In genomic region chr11:134762248-134763029, GRCh38 we compare ENCODE assay signal across 11 cellular contexts.
DNase-seq lines count a peak whose midpoint lies in the region; ATAC-seq and TF ChIP-seq lines count a peak whose summit lies in the region.
"Had no signal": no experiment of that assay in that cellular context is flagged by ENCODE, and none has a peak within 500 bp of the region (broad histone marks: within the 10 kb centered on the region; RNA-seq: fewer than 3 reads in every experiment).

No MANE protein-coding gene starts in this region.

- H3K9ac ChIP-seq in ES-I3 (ENCODE audit: low read depth, low read length) (peak overlapping the region; percentile 52), smooth muscle cell (ENCODE audit: low read depth) (no peak overlapping the region)

- ATAC-seq in Panc1 (peak; percentile 33; the same call in 1 of the 2 replicates), sciatic nerve (peak; percentile 81), HG02970 (IDR thresholded peaks at IDR 0.05; ENCODE audit: low FRiP score, unreplicated experiment) (no peak)

- intact Hi-C loops in Panc1 (cut with micrococcal nuclease; ENCODE audit: unreplicated experiment) = no loop called here
- intact Hi-C loops in sciatic nerve (cut with DNase I) = no loop called here

- H3K4me3 ChIP-seq in Panc1 (ENCODE audit: low read depth in 2 of 2, low read length in 2 of 2) = no peak overlapping the region
- peak overlapping the region; percentile 17 for H3K4me3 ChIP-seq in fibroblast of mammary gland (ENCODE audit: control insufficient read depth, low read depth, low read length)
- no peak overlapping the region for H3K4me3 ChIP-seq in smooth muscle cell

- no peak for TF ChIP-seq CTCF in Panc1 (IDR thresholded peaks at IDR 0.05)
- no peak for TF ChIP-seq CTCF in fibroblast of mammary gland (conservative IDR thresholded peaks at IDR 0.05; ENCODE audit: control insufficient read depth, insufficient read depth, low read depth, low read length)
- no peak for TF ChIP-seq CTCF in smooth muscle cell (IDR thresholded peaks at IDR 0.05; ENCODE audit: borderline replicate concordance, insufficient read depth, poor library complexity, severe bottlenecking)

- H3K36me3 ChIP-seq in ES-I3 (ENCODE audit: insufficient read depth, low read length) (no peaks in the 10 kb centered on the region), Panc1 (ENCODE audit: control insufficient read depth, insufficient read depth, low read length) (no peaks in the 10 kb centered on the region), smooth muscle cell (ENCODE audit: low read depth) (no peaks in the 10 kb centered on the region)
- H3K36me3 ChIP-seq: stomach had no signal

- CTCF ChIA-PET in Panc1 (lab: Charles Lee) = no interaction called here

- POLR2A ChIA-PET in Panc1 (lab: Charles Lee) = no interaction called here

- H3K9me3 ChIP-seq in ES-I3 (ENCODE audit: control insufficient read depth, insufficient read depth, low read length) (no peaks in the 10 kb centered on the region), Panc1 (ENCODE audit: control insufficient read depth, insufficient read depth, low read depth, low read length) (no peaks in the 10 kb centered on the region), smooth muscle cell (replicated peaks; ENCODE audit: low read depth) (no peaks in the 10 kb centered on the region)

- in situ Hi-C loops in Panc1 (cut with HindIII; ENCODE audit: low pct_unique_long_range_greater_than_20kb, low sequenced_read_pairs) = no loop called here

- no peaks in the 10 kb centered on the region; the same call in 1 of the 2 replicates for H3K4me1 ChIP-seq in ES-I3 (ENCODE audit: insufficient read depth, low read length)
- no peaks in the 10 kb centered on the region for H3K4me1 ChIP-seq in Panc1 (ENCODE audit: control insufficient read depth, insufficient read depth, low read length)
- H3K4me1 ChIP-seq in smooth muscle cell (ENCODE audit: low read depth) = no peaks in the 10 kb centered on the region
- H3K4me1 ChIP-seq: stomach had no signal

- no peak overlapping the region for H3K4me2 ChIP-seq in smooth muscle cell

- no TSS peak for BruUV-seq in Panc1 (replicated peaks; lab: Mats Ljungman, UMichigan)

- H3F3A ChIP-seq in smooth muscle cell (ENCODE audit: low read depth) = no peaks in the 10 kb centered on the region

- H3K27ac ChIP-seq in Panc1 (ENCODE audit: low read length) = no peak overlapping the region
- H3K27ac ChIP-seq in smooth muscle cell (ENCODE audit: low read depth) = no peak overlapping the region
- H3K27ac ChIP-seq: stomach had no signal

- no peak for DNase-seq in Panc1 (ENCODE audit: low read depth, low spot score)
- peak; percentile 16 for DNase-seq in fibroblast of mammary gland (ENCODE audit: low read depth)
- no peak for DNase-seq in sciatic nerve (ENCODE audit: low spot score)
- DNase-seq in NK-92 treated with Interleukin-12 subunit alpha and Interleukin-12 subunit beta, amount 100 ng/mL, for 24 hours (lab: John Stamatoyannopoulos, UW) = no peak
- DNase-seq in smooth muscle cell (lab: John Stamatoyannopoulos, UW; ENCODE audit: unreplicated experiment) = no peak
- DNase-seq: activated naive CD4-positive, alpha-beta T cell treated with Interleukin-2 at 50 U/mL for 16 hours; DMS 273 treated with DMSO at 0.1 percent for 48 hours; NCI-H1417; stomach had no signal

- H3K27me3 ChIP-seq in Panc1 (ENCODE audit: control insufficient read depth, insufficient read depth, low read length) = peaks cover 8% of the 10 kb centered on the region
- peaks cover 11% of the 10 kb centered on the region for H3K27me3 ChIP-seq in smooth muscle cell (ENCODE audit: low read depth)

- 96% methylated on average over 34 of the region's 59 CpGs for WGBS in smooth muscle cell (ENCODE audit: low lambda C conversion rate)

- H3K79me2 ChIP-seq in smooth muscle cell (ENCODE audit: low read depth) = no peaks in the 10 kb centered on the region

- H4K20me1 ChIP-seq in smooth muscle cell (ENCODE audit: low read depth) = no peaks in the 10 kb centered on the region

- no peak overlapping the region for H2AFZ ChIP-seq in smooth muscle cell (ENCODE audit: low read depth)
